16 cellular contexts compared by ENCODE assay signal in genomic region chr1:67978988-67979516, GRCh38.
DNase-seq lines count a peak whose midpoint lies in the region; ATAC-seq and TF ChIP-seq lines count a peak whose summit lies in the region.
"Had no signal": no experiment of that assay in that cellular context is flagged by ENCODE, and none has a peak within 500 bp of the region (broad histone marks: within the 10 kb centered on the region; RNA-seq: fewer than 3 reads in every experiment).

No MANE protein-coding gene starts in this region.

- H3K4me1 Mint-ChIP-seq in endodermal cell = no peaks in the 10 kb centered on the region
- no peaks in the 10 kb centered on the region for H3K4me1 Mint-ChIP-seq in activated T-helper 17 cell treated with anti-CD3 and anti-CD28 coated beads, Interleukin-2, amount 50 U/mL, for 72 hours
- H3K4me1 Mint-ChIP-seq: activated CD4-positive, alpha-beta memory T cell treated with anti-CD3 and anti-CD28 coated beads, Interleukin-2, amount 10 ng/mL, durations not matched to agents 7 days and 5 days; CD4-positive, alpha-beta memory T cell; neural crest cell had no signal

- no peak for ATAC-seq in activated T-helper 17 cell treated with anti-CD3 and anti-CD28 coated beads, Interleukin-2, amount 50 U/mL, for 72 hours (replicated peaks)
- no peak for ATAC-seq in GM19324 (IDR thresholded peaks at IDR 0.05; ENCODE audit: low FRiP score, unreplicated experiment)

- no peak overlapping the region for H3K18ac ChIP-seq in trophoblast cell (ENCODE audit: low read length)

- no peak overlapping the region for H3K27ac Mint-ChIP-seq in endodermal cell
- H3K27ac Mint-ChIP-seq in activated T-helper 17 cell treated with anti-CD3 and anti-CD28 coated beads, Interleukin-2, amount 50 U/mL, for 72 hours = no peak overlapping the region
- H3K27ac Mint-ChIP-seq: activated CD4-positive, alpha-beta memory T cell treated with anti-CD3 and anti-CD28 coated beads, Interleukin-2, amount 10 ng/mL, durations not matched to agents 7 days and 5 days; CD4-positive, alpha-beta memory T cell had no signal

- H3K9ac ChIP-seq in endodermal cell (ENCODE audit: extremely low read depth, low read length, poor library complexity, severe bottlenecking) = peak overlapping the region; percentile 5
- no peak overlapping the region for H3K9ac ChIP-seq in trophoblast cell (ENCODE audit: low read length)

- H3K4me1 ChIP-seq in endodermal cell (ENCODE audit: control insufficient read depth, insufficient read depth, low read length) (no peaks in the 10 kb centered on the region), trophoblast cell (ENCODE audit: control insufficient read depth in 1 of 2, insufficient read depth in 2 of 2, low read length in 2 of 2) (no peaks in the 10 kb centered on the region)
- H3K4me1 ChIP-seq: suprapubic skin had no signal

- DNase-seq in GM03348 (ENCODE audit: low spot score) (peak; percentile 33), RKO (ENCODE audit: low spot score) (peak; percentile 28), endodermal cell (no peak), trophoblast cell (peak; percentile 26 to 82), NAMALWA (ENCODE audit: low spot score) (no peak), middle frontal gyrus (ENCODE audit: extremely low spot score, low spot score) (no peak)
- DNase-seq: activated CD4-positive, alpha-beta memory T cell treated with anti-CD3 and anti-CD28 coated beads, Interleukin-2, amount 10 ng/mL, durations not matched to agents 7 days and 5 days; activated naive CD4-positive, alpha-beta T cell; CD4-positive, alpha-beta memory T cell; NCI-H1105 treated with DMSO at 0.1 percent for 48 hours; NCI-H510A; RPMI8226 had no signal

- H3K4ac ChIP-seq in trophoblast cell (ENCODE audit: low read depth, low read length) = no peak overlapping the region

- no peak overlapping the region for H2AK5ac ChIP-seq in trophoblast cell (ENCODE audit: low read length)

- no peak overlapping the region for H3K4me3 ChIP-seq in endodermal cell (ENCODE audit: low read length)
- H3K4me3 ChIP-seq in trophoblast cell (ENCODE audit: low read depth, low read length) = no peak overlapping the region
- H3K4me3 ChIP-seq: suprapubic skin had no signal

- H3K79me2 ChIP-seq in trophoblast cell (ENCODE audit: control insufficient read depth, insufficient read depth, low read length, poor library complexity) = no peaks in the 10 kb centered on the region

- H3K14ac ChIP-seq in trophoblast cell (ENCODE audit: low read length) = no peak overlapping the region

- no peak overlapping the region for H3K4me2 ChIP-seq in trophoblast cell (ENCODE audit: low read length)

- H3K23ac ChIP-seq in trophoblast cell (ENCODE audit: low read length) = no peak overlapping the region

- H2BK12ac ChIP-seq in trophoblast cell (ENCODE audit: low read length) = no peak overlapping the region

- TF ChIP-seq CTCF in endodermal cell (conservative IDR thresholded peaks at IDR 0.05) = no peak

- H4K12ac ChIP-seq in trophoblast cell (ENCODE audit: low read depth, low read length) = no peak overlapping the region

- H3K79me1 ChIP-seq in trophoblast cell (ENCODE audit: low read length) = no peaks in the 10 kb centered on the region

- no peaks in the 10 kb centered on the region for H3K9me3 ChIP-seq in endodermal cell (ENCODE audit: control insufficient read depth, low read length)
- H3K9me3 ChIP-seq in trophoblast cell (ENCODE audit: insufficient read depth, low read depth, low read length) = no peaks in the 10 kb centered on the region
- H3K9me3 ChIP-seq: suprapubic skin had no signal

- whole genome bisulfite sequencing in endodermal cell (ENCODE audit: insufficient coverage in 1 of 2, insufficient read length in 1 of 2), 2 experiments = 87 to 100% methylated on average over 1 to 3 of the region's 4 CpGs
- WGBS in trophoblast cell (ENCODE audit: extremely low coverage, insufficient coverage, insufficient read length) = no CpG with 5 or more reads among the region's 4 CpGs

- H3K27ac ChIP-seq in endodermal cell (ENCODE audit: low read depth, low read length) (no peak overlapping the region), trophoblast cell (ENCODE audit: low read depth, low read length) (no peak overlapping the region)
- H3K27ac ChIP-seq: suprapubic skin had no signal

- H2BK5ac ChIP-seq in trophoblast cell (ENCODE audit: low read depth, low read length, poor library complexity) = no peak overlapping the region

- H3K36me3 Mint-ChIP-seq in endodermal cell (ENCODE audit: low read depth) = no peaks in the 10 kb centered on the region
- H3K36me3 Mint-ChIP-seq in activated T-helper 17 cell treated with anti-CD3 and anti-CD28 coated beads, Interleukin-2, amount 50 U/mL, for 72 hours (ENCODE audit: low read depth) = no peaks in the 10 kb centered on the region
- H3K36me3 Mint-ChIP-seq: CD4-positive, alpha-beta memory T cell had no signal

- H2AFZ ChIP-seq in trophoblast cell (ENCODE audit: insufficient read depth, low read length, poor library complexity) = no peak overlapping the region

- H3K27me3 Mint-ChIP-seq in endodermal cell (ENCODE audit: insufficient read depth) = no peaks in the 10 kb centered on the region
- H3K27me3 Mint-ChIP-seq in activated T-helper 17 cell treated with anti-CD3 and anti-CD28 coated beads, Interleukin-2, amount 50 U/mL, for 72 hours = no peaks in the 10 kb centered on the region
- H3K27me3 Mint-ChIP-seq: activated CD4-positive, alpha-beta memory T cell treated with anti-CD3 and anti-CD28 coated beads, Interleukin-2, amount 10 ng/mL, durations not matched to agents 7 days and 5 days had no signal

- H3K4me3 Mint-ChIP-seq in endodermal cell = no peak overlapping the region
- H3K4me3 Mint-ChIP-seq in activated T-helper 17 cell treated with anti-CD3 and anti-CD28 coated beads, Interleukin-2, amount 50 U/mL, for 72 hours = no peak overlapping the region
- H3K4me3 Mint-ChIP-seq: activated CD4-positive, alpha-beta memory T cell treated with anti-CD3 and anti-CD28 coated beads, Interleukin-2, amount 10 ng/mL, durations not matched to agents 7 days and 5 days; CD4-positive, alpha-beta memory T cell; neural crest cell had no signal

- no peak overlapping the region for H4K91ac ChIP-seq in trophoblast cell (ENCODE audit: low read depth, low read length)

- H3K9me3 Mint-ChIP-seq in endodermal cell = no peaks in the 10 kb centered on the region
- no peaks in the 10 kb centered on the region for H3K9me3 Mint-ChIP-seq in activated T-helper 17 cell treated with anti-CD3 and anti-CD28 coated beads, Interleukin-2, amount 50 U/mL, for 72 hours
- H3K9me3 Mint-ChIP-seq: activated CD4-positive, alpha-beta memory T cell treated with anti-CD3 and anti-CD28 coated beads, Interleukin-2, amount 10 ng/mL, durations not matched to agents 7 days and 5 days; neural crest cell had no signal

- no peak overlapping the region for H4K8ac ChIP-seq in trophoblast cell (ENCODE audit: low read depth, low read length)

- H3K36me3 ChIP-seq in endodermal cell (ENCODE audit: control insufficient read depth, insufficient read depth, low read length) = no peaks in the 10 kb centered on the region
- no peaks in the 10 kb centered on the region for H3K36me3 ChIP-seq in trophoblast cell (ENCODE audit: control insufficient read depth in 1 of 2, insufficient read depth in 2 of 2, low read length in 2 of 2)
- H3K36me3 ChIP-seq: suprapubic skin had no signal

- H2BK120ac ChIP-seq in trophoblast cell (ENCODE audit: insufficient read depth, low read length, poor library complexity) = no peak overlapping the region

- no peaks in the 10 kb centered on the region for H3K27me3 ChIP-seq in endodermal cell (ENCODE audit: control insufficient read depth, insufficient read depth, low read length, poor library complexity, severe bottlenecking)
- no peaks in the 10 kb centered on the region for H3K27me3 ChIP-seq in trophoblast cell (ENCODE audit: insufficient read depth, low read length)
- H3K27me3 ChIP-seq: suprapubic skin had no signal

Comparison
In these comparisons a context has a peak if more than half of its experiments do, and no peak if none do; other contexts are left out.
1. DNase-seq: peak in GM03348 (single experiment), RKO (single experiment) and trophoblast cell (2 of 2); none in endodermal cell (single experiment), NAMALWA (single experiment) and middle frontal gyrus (single experiment).